In genomic region chr1:23216771-23217420, GRCh38 we compare ENCODE assay signal across 8 cellular contexts. TPM values are rescaled to one million over a fixed set of nuclear protein-coding genes. Genes with fewer than 3 reads are reported as not detected.
DNase-seq lines count a peak whose midpoint lies in the region; ATAC-seq and TF ChIP-seq lines count a peak whose summit lies in the region.

No MANE protein-coding gene starts in this region.

- H3K27ac ChIP-seq in ovary: no peak overlapping the region

- no peaks in the 10 kb centered on the region for H3K36me3 ChIP-seq in ovary

- peak overlapping the region; percentile 9 for H3K4me3 ChIP-seq in epithelial cell of esophagus (ENCODE audit: low read length)
- peak overlapping the region; percentile 20 for H3K4me3 ChIP-seq in ovary

- CTCF ChIA-PET in activated CD4-positive, alpha-beta T cell treated with anti-CD3 and anti-CD28 coated beads for 36 hours (lab: Charles Lee): interaction anchor here (0.6 to 1.6 kb wide), 11 partner anchors 8 to 323 kb away, joined by 3 to 5 read pairs (median 3); no protein-coding TSS in a partner anchor
- CTCF ChIA-PET in activated CD4-positive, alpha-beta T cell treated with anti-CD3 and anti-CD28 coated beads, Interleukin-2, amount 10 ng/mL, durations not matched to agents 7 days and 5 days (lab: Charles Lee): interaction anchor here (1.0 to 1.4 kb wide), 3 partner anchors 25 to 124 kb away, joined by 3 to 5 read pairs (median 3); no protein-coding TSS in a partner anchor

- 0 to 1% (median 1%) methylated on average over 32 to 78 of the region's 78 CpGs for WGBS in ovary, 3 donors

- no peak overlapping the region for H3K27ac Mint-ChIP-seq in activated CD4-positive, alpha-beta T cell treated with anti-CD3 and anti-CD28 coated beads for 36 hours
- H3K27ac Mint-ChIP-seq in activated CD4-positive, alpha-beta T cell treated with anti-CD3 and anti-CD28 coated beads, Interleukin-2, amount 10 ng/mL, durations not matched to agents 7 days and 5 days: no peak overlapping the region

- POLR2A ChIA-PET in activated CD4-positive, alpha-beta T cell treated with anti-CD3 and anti-CD28 coated beads for 36 hours (lab: Charles Lee): no interaction called here
- POLR2A ChIA-PET in activated CD4-positive, alpha-beta T cell treated with anti-CD3 and anti-CD28 coated beads, Interleukin-2, amount 10 ng/mL, durations not matched to agents 7 days and 5 days (lab: Charles Lee): no interaction called here

- peak; percentile 28 for TF ChIP-seq CTCF in epithelial cell of esophagus (IDR thresholded peaks at IDR 0.05; ENCODE audit: insufficient read depth, low read depth, low read length, missing control alignments)
- TF ChIP-seq CTCF in ovary (IDR thresholded peaks at IDR 0.05): no peak

- peak; percentile 58 for DNase-seq in activated CD4-positive, alpha-beta T cell treated with anti-CD3 and anti-CD28 coated beads for 36 hours
- no peak for DNase-seq in activated CD4-positive, alpha-beta T cell treated with anti-CD3 and anti-CD28 coated beads, Interleukin-2, amount 10 ng/mL, durations not matched to agents 7 days and 5 days
- peak; percentile 4 to 11 for DNase-seq in activated CD4-positive, alpha-beta T cell treated with anti-CD3 and anti-CD28 coated beads for 4 hours
- DNase-seq in epithelial cell of esophagus (ENCODE audit: low read depth): no peak
- DNase-seq in ovary: peak in 4 of 5 donors; percentile 16 to 37 (median 24)
- DNase-seq in NCI-H2081 treated with DMSO at 0.1 percent for 48 hours (lab: John Stamatoyannopoulos, UW): no peak
- DNase-seq in cerebellum (ENCODE audit: low spot score): no peak

- H3K9me3 ChIP-seq in ovary: no peaks in the 10 kb centered on the region

- ATAC-seq in activated CD4-positive, alpha-beta T cell treated with anti-CD3 and anti-CD28 coated beads for 36 hours: peak; percentile 68
- ATAC-seq in GM18868 (IDR thresholded peaks at IDR 0.05; ENCODE audit: unreplicated experiment): no peak

- intact Hi-C loops in activated CD4-positive, alpha-beta T cell treated with anti-CD3 and anti-CD28 coated beads for 36 hours (cut with DNase I, micrococcal nuclease): loop anchor here (2.0 to 10.0 kb wide), 3 partner anchors 60 to 188 kb away; no protein-coding TSS in a partner anchor
- intact Hi-C loops in ovary (cut with DNase I): no loop called here

- no peak for TF ChIP-seq POLR2A in ovary (IDR thresholded peaks at IDR 0.05)

- H3K4me3 Mint-ChIP-seq in activated CD4-positive, alpha-beta T cell treated with anti-CD3 and anti-CD28 coated beads for 36 hours: peak overlapping the region; percentile 1
- no peak overlapping the region for H3K4me3 Mint-ChIP-seq in activated CD4-positive, alpha-beta T cell treated with anti-CD3 and anti-CD28 coated beads, Interleukin-2, amount 10 ng/mL, durations not matched to agents 7 days and 5 days

- H3K4me1 Mint-ChIP-seq in activated CD4-positive, alpha-beta T cell treated with anti-CD3 and anti-CD28 coated beads for 36 hours: peaks cover 2% of the 10 kb centered on the region
- peaks cover 3% of the 10 kb centered on the region for H3K4me1 Mint-ChIP-seq in activated CD4-positive, alpha-beta T cell treated with anti-CD3 and anti-CD28 coated beads, Interleukin-2, amount 10 ng/mL, durations not matched to agents 7 days and 5 days

- H3K27me3 Mint-ChIP-seq in activated CD4-positive, alpha-beta T cell treated with anti-CD3 and anti-CD28 coated beads for 36 hours: peaks cover 50% of the 10 kb centered on the region
- H3K27me3 Mint-ChIP-seq in activated CD4-positive, alpha-beta T cell treated with anti-CD3 and anti-CD28 coated beads, Interleukin-2, amount 10 ng/mL, durations not matched to agents 7 days and 5 days: peaks cover 63% of the 10 kb centered on the region

- no peaks in the 10 kb centered on the region for H3K36me3 Mint-ChIP-seq in activated CD4-positive, alpha-beta T cell treated with anti-CD3 and anti-CD28 coated beads for 36 hours (ENCODE audit: low read depth)
- H3K36me3 Mint-ChIP-seq in activated CD4-positive, alpha-beta T cell treated with anti-CD3 and anti-CD28 coated beads, Interleukin-2, amount 10 ng/mL, durations not matched to agents 7 days and 5 days (ENCODE audit: low read depth): no peaks in the 10 kb centered on the region

- H3K27me3 ChIP-seq in ovary: peaks cover 9% of the 10 kb centered on the region

- H3K9me3 Mint-ChIP-seq in activated CD4-positive, alpha-beta T cell treated with anti-CD3 and anti-CD28 coated beads for 36 hours (ENCODE audit: low read depth): no peaks in the 10 kb centered on the region
- no peaks in the 10 kb centered on the region for H3K9me3 Mint-ChIP-seq in activated CD4-positive, alpha-beta T cell treated with anti-CD3 and anti-CD28 coated beads, Interleukin-2, amount 10 ng/mL, durations not matched to agents 7 days and 5 days

- TF ChIP-seq EP300 in ovary (IDR thresholded peaks at IDR 0.05): no peak

- H3K4me1 ChIP-seq in ovary (ENCODE audit: insufficient read depth): no peaks in the 10 kb centered on the region

RNA-seq across cellular contexts. Expression of gene HTR1D, which starts 0.4 kb away (rescaled TPM):
- total RNA-seq in activated CD4-positive, alpha-beta T cell treated with anti-CD3 and anti-CD28 coated beads for 36 hours: not detected
- not detected for total RNA-seq in activated CD4-positive, alpha-beta T cell treated with anti-CD3 and anti-CD28 coated beads, Interleukin-2, amount 10 ng/mL, durations not matched to agents 7 days and 5 days
- total RNA-seq in ovary: under 1 TPM in 3 of 7 donors, not detected in 4; 0.08 to 0.80 (median 0.12) TPM
- polyA plus RNA-seq in ovary: under 1 TPM in 1 of 2 donors, not detected in 1; 0.05 TPM
- not detected for total RNA-seq in cerebellum

RNA-seq across cellular contexts. Expression of gene LUZP1, which starts 48.2 kb away (rescaled TPM):
- 10 to 100 TPM; 13.2 to 13.6 TPM for total RNA-seq in activated CD4-positive, alpha-beta T cell treated with anti-CD3 and anti-CD28 coated beads for 36 hours
- total RNA-seq in activated CD4-positive, alpha-beta T cell treated with anti-CD3 and anti-CD28 coated beads, Interleukin-2, amount 10 ng/mL, durations not matched to agents 7 days and 5 days: 10 to 100 TPM; 16.9 to 17.5 TPM
- total RNA-seq in ovary (10 to 100 TPM in 6 of 7 donors, 1 to 10 TPM in 1; 9.4 to 30.7 (median 23.2) TPM), cerebellum (13.0 TPM)
- polyA plus RNA-seq in ovary: 10 to 100 TPM in 1 of 2 donors, 1 to 10 TPM in 1; 6.8 to 28.5 TPM

Comparison
In these comparisons a context has a peak if more than half of its experiments do, and no peak if none do; other contexts are left out.
1. DNase-seq: peak in activated CD4-positive, alpha-beta T cell treated with anti-CD3 and anti-CD28 coated beads for 36 hours (single experiment), activated CD4-positive, alpha-beta T cell treated with anti-CD3 and anti-CD28 coated beads for 4 hours (2 of 2) and ovary (4 of 5); none in activated CD4-positive, alpha-beta T cell treated with anti-CD3 and anti-CD28 coated beads, Interleukin-2, amount 10 ng/mL, durations not matched to agents 7 days and 5 days (single experiment), epithelial cell of esophagus (single experiment), NCI-H2081 treated with DMSO at 0.1 percent for 48 hours (single experiment) and cerebellum (single experiment).
2. intact Hi-C loops: an anchor here in activated CD4-positive, alpha-beta T cell treated with anti-CD3 and anti-CD28 coated beads for 36 hours (2.0 to 10.0 kb wide); none called in ovary.